ENCODE assay signal across 11 cellular contexts in genomic region chr1:206513312-206514111, GRCh38. TPM values are rescaled to one million over a fixed set of nuclear protein-coding genes. Genes with fewer than 3 reads are reported as not detected.
DNase-seq lines count a peak whose midpoint lies in the region; ATAC-seq and TF ChIP-seq lines count a peak whose summit lies in the region.
"Had no signal": no experiment of that assay in that cellular context is flagged by ENCODE, and none has a peak within 500 bp of the region (broad histone marks: within the 10 kb centered on the region; RNA-seq: fewer than 3 reads in every experiment).

No MANE protein-coding gene starts in this region.

- H3K27ac ChIP-seq in GM23248 = peak overlapping the region; percentile 53
- no peak overlapping the region for H3K27ac ChIP-seq in left ventricle myocardium inferior (replicated peaks)
- peak overlapping the region; percentile 29 for H3K27ac ChIP-seq in subcutaneous abdominal adipose tissue (ENCODE audit: low read depth, low read length)
- H3K27ac ChIP-seq in effector memory CD4-positive, alpha-beta T cell (ENCODE audit: insufficient read depth, low read length, poor library complexity, severe bottlenecking) = no peak overlapping the region

- H3K9ac ChIP-seq in GM23248 (0 out of 2 replicates have a peak overlapping the region, but pooled peaks have one; percentile 23), adipocyte (ENCODE audit: low read length) (peak overlapping the region; percentile 43), subcutaneous abdominal adipose tissue (ENCODE audit: low read length in 5 of 5) (no peak overlapping the region)

- intact Hi-C loops in left ventricle myocardium inferior (cut with micrococcal nuclease) = no loop called here

- WGBS in GM23248 (ENCODE audit: low coverage in 1 of 2, low lambda C conversion rate in 2 of 2, missing lambda C conversion rate in 2 of 2), 2 experiments = 10 to 12% methylated on average over 11 of the region's 11 CpGs

- H3F3A ChIP-seq in GM23248 (ENCODE audit: insufficient read depth) = peaks cover 12% of the 10 kb centered on the region

- peak overlapping the region; percentile 62 for H3K4me2 ChIP-seq in GM23248 (ENCODE audit: unreplicated experiment)

- H3K4me1 ChIP-seq in GM23248 (ENCODE audit: insufficient read depth) (peaks cover 20% of the 10 kb centered on the region), adipocyte (ENCODE audit: control insufficient read depth, insufficient read depth, low read length) (peaks cover 46% of the 10 kb centered on the region), left ventricle myocardium inferior (peaks cover 22% of the 10 kb centered on the region), subcutaneous abdominal adipose tissue (ENCODE audit: control insufficient read depth in 5 of 5, insufficient read depth in 5 of 5, low read length in 5 of 5) (peaks cover 6 to 29% (median 26%) of the 10 kb centered on the region in 5 donors)
- H3K4me1 ChIP-seq in effector memory CD4-positive, alpha-beta T cell (ENCODE audit: control insufficient read depth, insufficient read depth, low read length, poor library complexity, severe bottlenecking) = peaks cover 2% of the 10 kb centered on the region
- H3K4me1 ChIP-seq: HAP-1 had no signal

- H3K36me3 ChIP-seq in GM23248 (ENCODE audit: low read depth) (no peaks in the 10 kb centered on the region), adipocyte (ENCODE audit: control insufficient read depth, insufficient read depth, low read length, severe bottlenecking) (no peaks in the 10 kb centered on the region), left ventricle myocardium inferior (no peaks in the 10 kb centered on the region), subcutaneous abdominal adipose tissue (ENCODE audit: control insufficient read depth in 5 of 5, insufficient read depth in 5 of 5, low read length in 5 of 5) (no peaks in the 10 kb centered on the region)
- no peaks in the 10 kb centered on the region for H3K36me3 ChIP-seq in effector memory CD4-positive, alpha-beta T cell (ENCODE audit: control insufficient read depth, insufficient read depth, low read length)
- H3K36me3 ChIP-seq: HAP-1 had no signal

- peak; percentile 90 for DNase-seq in GM23248
- peak; percentile 93 for DNase-seq in adipocyte (ENCODE audit: low read depth)
- peak; percentile 70 for DNase-seq in left ventricle myocardium inferior
- DNase-seq in stimulated activated CD4-positive, alpha-beta T cell treated with anti-CD3 and anti-CD28 coated beads, Interleukin-4, amount 100 ng/mL, for 1 hour = no peak
- no peak for DNase-seq in effector memory CD4-positive, alpha-beta T cell
- DNase-seq in Kasumi-1 (lab: John Stamatoyannopoulos, UW) = no peak
- DNase-seq: activated effector memory CD4-positive, alpha-beta T cell treated with Interleukin-2 at 50 U/mL for 16 hours; T-helper 2 cell had no signal

- TF ChIP-seq CTCF in left ventricle myocardium inferior (IDR thresholded peaks at IDR 0.05; ENCODE audit: borderline replicate concordance) = no peak

- H3K4me3 ChIP-seq in GM23248 (no peak overlapping the region; the same call in 1 of the 2 replicates), adipocyte (ENCODE audit: low read length) (peak overlapping the region; percentile 51), left ventricle myocardium inferior (no peak overlapping the region), subcutaneous abdominal adipose tissue (ENCODE audit: low read depth in 1 of 5, low read length in 5 of 5) (peak overlapping the region in 1 of 5 donors; percentile 12)
- H3K4me3 ChIP-seq in effector memory CD4-positive, alpha-beta T cell (ENCODE audit: insufficient read depth, low read depth, low read length, poor library complexity, severe bottlenecking) = no peak overlapping the region
- H3K4me3 ChIP-seq: HAP-1 had no signal

- H3K79me2 ChIP-seq in GM23248 (ENCODE audit: insufficient read depth) = no peaks in the 10 kb centered on the region

- in situ Hi-C loops in GM23248 (cut with MboI) = no loop called here

- no peaks in the 10 kb centered on the region for H3K9me2 ChIP-seq in GM23248 (ENCODE audit: insufficient read depth)

- H3K9me3 ChIP-seq in GM23248 (ENCODE audit: low read depth) = no peaks in the 10 kb centered on the region
- H3K9me3 ChIP-seq in adipocyte (ENCODE audit: control insufficient read depth, low read length) = no peaks in the 10 kb centered on the region
- H3K9me3 ChIP-seq in left ventricle myocardium inferior (replicated peaks) = no peaks in the 10 kb centered on the region
- no peaks in the 10 kb centered on the region for H3K9me3 ChIP-seq in subcutaneous abdominal adipose tissue (ENCODE audit: control insufficient read depth in 5 of 5, low read length in 5 of 5)
- no peaks in the 10 kb centered on the region for H3K9me3 ChIP-seq in effector memory CD4-positive, alpha-beta T cell (ENCODE audit: control insufficient read depth, low read length)
- H3K9me3 ChIP-seq: HAP-1 had no signal

- no peak for ATAC-seq in HG03354 (IDR thresholded peaks at IDR 0.05; ENCODE audit: poor library complexity, severe bottlenecking, unreplicated experiment)

- H4K20me1 ChIP-seq in GM23248 (ENCODE audit: insufficient read depth) = no peaks in the 10 kb centered on the region

- H2AFZ ChIP-seq in GM23248 = peak overlapping the region; percentile 71

- H3K27me3 ChIP-seq in GM23248 (replicated peaks; ENCODE audit: insufficient read depth) (no peaks in the 10 kb centered on the region), adipocyte (replicated peaks; ENCODE audit: control insufficient read depth, insufficient read depth, low read length) (no peaks in the 10 kb centered on the region), left ventricle myocardium inferior (ENCODE audit: low read depth) (peaks cover 15% of the 10 kb centered on the region), subcutaneous abdominal adipose tissue (ENCODE audit: control insufficient read depth in 5 of 5, insufficient read depth in 4 of 5, low read length in 5 of 5) (peaks cover 0 to 8% (median 5%) of the 10 kb centered on the region in 5 donors)
- H3K27me3 ChIP-seq in effector memory CD4-positive, alpha-beta T cell (replicated peaks; ENCODE audit: control insufficient read depth, insufficient read depth, low read length, poor library complexity, severe bottlenecking) = peaks cover 2% of the 10 kb centered on the region

RNA-seq across cellular contexts. Expression of gene RASSF5, which starts 6.2 kb away (rescaled TPM):
- total RNA-seq in GM23248 (2014; rRNA removed; shearing (Covaris generic)) = 0.22 and 0.89 TPM in 2 replicates
- polyA plus RNA-seq in GM23248 (2016; fragmentation: Nextera tagmentation; extraction: Ambion mirVana) = 0.28 and 0.48 TPM in 2 replicates
- total RNA-seq in left ventricle myocardium inferior = 7.8 TPM

RNA-seq across cellular contexts. Expression of gene IKBKE, which starts 43.2 kb away (rescaled TPM):
- total RNA-seq in GM23248 (2014; rRNA removed; shearing (Covaris generic)) = 12.5 and 17.7 TPM in 2 replicates
- polyA plus RNA-seq in GM23248 (2016; fragmentation: Nextera tagmentation; extraction: Ambion mirVana) = 13.4 and 14.5 TPM in 2 replicates
- total RNA-seq in left ventricle myocardium inferior = 0.80 TPM

Comparison
In these comparisons a context has a peak if more than half of its experiments do, and no peak if none do; other contexts are left out.
1. DNase-seq: peak in GM23248 (single experiment), adipocyte (single experiment) and left ventricle myocardium inferior (single experiment); none in stimulated activated CD4-positive, alpha-beta T cell treated with anti-CD3 and anti-CD28 coated beads, Interleukin-4, amount 100 ng/mL, for 1 hour (single experiment), effector memory CD4-positive, alpha-beta T cell (0 of 3) and Kasumi-1 (0 of 2).
2. H3K27ac ChIP-seq: peak in GM23248 (single experiment) and subcutaneous abdominal adipose tissue (single experiment); none in left ventricle myocardium inferior (single experiment) and effector memory CD4-positive, alpha-beta T cell (single experiment).
3. H3K9ac ChIP-seq: peak in GM23248 (single experiment) and adipocyte (single experiment); none in subcutaneous abdominal adipose tissue (0 of 5).